In the genomic region with DNA sequence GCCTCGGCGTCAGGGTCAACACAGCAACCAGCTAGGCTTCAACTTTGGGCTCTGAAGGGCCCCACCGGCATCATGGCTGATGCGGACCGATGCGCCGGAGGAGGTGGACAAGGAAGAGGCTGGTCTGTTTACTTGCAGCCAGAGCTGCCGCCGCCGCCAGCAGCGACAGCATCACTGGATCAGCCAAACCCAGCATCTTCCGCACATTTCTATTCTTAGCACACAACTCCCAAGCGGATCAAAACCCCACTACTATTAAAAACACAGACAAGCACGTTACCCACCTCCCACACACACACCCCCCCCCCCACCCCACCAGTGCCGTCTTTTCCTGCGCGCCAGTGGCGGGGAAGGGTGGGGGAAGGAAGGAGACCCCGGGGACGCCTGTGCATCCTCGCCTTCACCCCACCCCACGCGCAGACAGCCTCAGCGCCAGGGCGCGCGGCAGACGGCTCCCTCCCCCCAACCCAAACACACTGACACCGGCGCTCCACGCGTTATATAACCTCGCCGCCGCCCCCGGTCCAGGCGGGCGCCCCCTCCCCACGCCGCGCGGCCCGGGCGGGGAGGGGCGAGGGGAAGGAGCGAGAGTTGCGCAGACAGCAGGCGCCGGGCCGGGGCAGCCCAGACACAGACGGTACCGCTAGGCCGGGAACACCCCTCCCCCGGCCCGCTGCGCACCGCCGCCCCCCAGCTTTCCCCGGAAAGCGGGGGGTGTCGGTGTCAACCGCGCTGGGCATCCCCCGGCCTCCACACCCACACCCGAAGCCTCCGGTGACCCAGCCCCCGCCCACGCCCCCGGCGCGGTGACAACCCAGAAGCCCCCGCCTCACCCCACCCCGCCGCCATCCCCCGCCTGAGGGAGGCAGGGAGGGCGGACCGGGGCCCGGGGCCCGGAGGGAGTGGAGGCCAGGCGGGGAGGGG, we compare ENCODE assay signal across 8 cellular contexts. TPM values are rescaled to one million over a fixed set of nuclear protein-coding genes. Genes with fewer than 3 reads are reported as not detected.
DNase-seq lines count a peak whose midpoint lies in the region; ATAC-seq and TF ChIP-seq lines count a peak whose summit lies in the region.

No MANE protein-coding gene starts in this region.

- intact Hi-C loops in mucosa of descending colon (cut with DNase I, micrococcal nuclease) = no loop called here

- peak; percentile 33 for ATAC-seq in GM18502 (IDR thresholded peaks at IDR 0.05; ENCODE audit: poor library complexity, unreplicated experiment)
- ATAC-seq in HG03039 (IDR thresholded peaks at IDR 0.05; ENCODE audit: unreplicated experiment) = peak; percentile 24
- peak; percentile 45 for ATAC-seq in mucosa of descending colon

- no peaks in the 10 kb centered on the region for H3K9me3 ChIP-seq in mucosa of descending colon

- H3K36me3 ChIP-seq in mucosa of descending colon (ENCODE audit: low read depth) = no peaks in the 10 kb centered on the region

- peak overlapping the region; percentile 69 for H3K27ac ChIP-seq in epithelial cell of prostate

- DNase-seq in NCI-H748 treated with DMSO at 0.1 percent for 48 hours (lab: John Stamatoyannopoulos, UW) = peak; percentile 37
- peak; percentile 51 for DNase-seq in activated T-cell treated with anti-CD3 and anti-CD28 coated beads for 24 hours (ENCODE audit: low read depth)
- no peak for DNase-seq in epithelial cell of prostate (ENCODE audit: low read depth, low spot score)
- peak; percentile 41 to 74 (median 57) for DNase-seq in mucosa of descending colon
- DNase-seq in stimulated activated CD8-positive, alpha-beta memory T cell treated with anti-CD3 and anti-CD28 coated beads, Interleukin-2, amount 100 ng/mL, for 1 hour (ENCODE audit: low read depth in 2 of 2) = peak; percentile 36 to 53
- DNase-seq in NAMALWA (ENCODE audit: low spot score) = no peak

- no peak for TF ChIP-seq CTCF in mucosa of descending colon (IDR thresholded peaks at IDR 0.05)

- H3K4me3 ChIP-seq in mucosa of descending colon = peak overlapping the region; percentile 47

- H3K4me1 ChIP-seq in mucosa of descending colon (ENCODE audit: low read depth) = peaks cover 4% of the 10 kb centered on the region

RNA-seq across cellular contexts. Expression of a gene that starts 0.7 kb away (rescaled TPM):
- 100 to 1,000 TPM in 1 of 3 donors, 10 to 100 TPM in 1, 1 to 10 TPM in 1; 8.2 to 119 (median 12.6) TPM for total RNA-seq in mucosa of descending colon

Comparison
In these comparisons a context has a peak if more than half of its experiments do, and no peak if none do; other contexts are left out.
1. DNase-seq: peak in NCI-H748 treated with DMSO at 0.1 percent for 48 hours (single experiment), activated T-cell treated with anti-CD3 and anti-CD28 coated beads for 24 hours (single experiment), mucosa of descending colon (3 of 3) and stimulated activated CD8-positive, alpha-beta memory T cell treated with anti-CD3 and anti-CD28 coated beads, Interleukin-2, amount 100 ng/mL, for 1 hour (2 of 2); none in epithelial cell of prostate (single experiment) and NAMALWA (single experiment).
2. Peak in every context shown above with its lines, with median percentiles within 50 percentile points of each other: ATAC-seq.